Comparison of ENCODE assay signal across 12 cellular contexts in genomic region chr1:25610822-25611630, GRCh38. TPM values are rescaled to one million over a fixed set of nuclear protein-coding genes. Genes with fewer than 3 reads are reported as not detected.
A peak's percentile ranks its signal among the peaks of the same experiment; 100 is the strongest.
DNase-seq lines count a peak whose midpoint lies in the region; ATAC-seq, FAIRE-seq and TF ChIP-seq lines count a peak whose summit lies in the region.
"Had no signal": no experiment of that assay in that cellular context is flagged by ENCODE, and none has a peak within 500 bp of the region (broad histone marks: within the 10 kb centered on the region; RNA-seq: fewer than 3 reads in every experiment).

No MANE protein-coding gene starts in this region.

- DNase-seq in NCI-H748 (lab: John Stamatoyannopoulos, UW; ENCODE audit: unreplicated experiment): peak; percentile 5
- DNase-seq in NCI-H748 treated with DMSO at 0.1 percent for 48 hours (lab: John Stamatoyannopoulos, UW): no peak
- no peak for DNase-seq in HFF-Myc (ENCODE audit: extremely low read depth, low read depth)
- no peak for DNase-seq in HepG2 (ENCODE audit: low spot score)
- no peak for DNase-seq in kidney tubule cell (ENCODE audit: low spot score)
- no peak for DNase-seq in CD14-positive monocyte (ENCODE audit: low spot score)
- DNase-seq: left lung had no signal

- no peaks in the 10 kb centered on the region for H3K79me2 ChIP-seq in HepG2 (ENCODE audit: insufficient read depth, low read length)

- FAIRE-seq in HepG2 (lab: Jason Lieb, UNC): no peak
- FAIRE-seq: endometrium had no signal

- H3K36me3 Mint-ChIP-seq in CD14-positive monocyte: no peaks in the 10 kb centered on the region

- no peak overlapping the region for H3K27ac Mint-ChIP-seq in CD14-positive monocyte
- H3K27ac Mint-ChIP-seq: T-helper 2 cell treated with Interferon-gamma antibody and Interleukin-4, amounts not matched to agents 5 μg/mL and 100 μg/mL, for 36 hours had no signal

- WGBS in HepG2 (ENCODE audit: low lambda C conversion rate): 13% methylated on average over 7 of the region's 8 CpGs

- no peaks in the 10 kb centered on the region for H3K9me3 ChIP-seq in HepG2 (ENCODE audit: low read length)
- H3K9me3 ChIP-seq: left lung had no signal

- intact Hi-C loops in HepG2 (cut with micrococcal nuclease; ENCODE audit: unreplicated experiment) (no loop called here), CD14-positive monocyte (cut with micrococcal nuclease) (loop anchor here (10.0 kb wide), 2 partner anchors 66 to 194 kb away; partner anchors contain the start of genes SELENON (in 2 of the 2) and LDLRAP1 (in 1 of the 2))

- H3K27ac ChIP-seq in HepG2 (ENCODE audit: extremely low read length, insufficient read depth, low read length): no peak overlapping the region
- H3K27ac ChIP-seq: left lung had no signal

- H3K9me3 Mint-ChIP-seq in CD14-positive monocyte: peaks cover 0 to 1% (median 0%) of the 10 kb centered on the region in 7 donors
- H3K9me3 Mint-ChIP-seq: T-helper 2 cell treated with Interferon-gamma antibody and Interleukin-4, amounts not matched to agents 5 μg/mL and 100 μg/mL, for 36 hours had no signal

- no peak for TF ChIP-seq RAD21 in HepG2 (CRISPR knock-in tag; IDR thresholded peaks at IDR 0.05)

- H3K4me1 ChIP-seq in HepG2 (ENCODE audit: insufficient read depth, low read length): peaks cover 12% of the 10 kb centered on the region; the same call in 1 of the 2 replicates

- no TSS peak for BruUV-seq in HepG2 (replicated peaks; lab: Mats Ljungman, UMichigan)

- TF ChIP-seq CTCF in HFF-Myc (IDR thresholded peaks at IDR 0.05; ENCODE audit: low read depth, low read length, missing control alignments) (peak; percentile 24), WI38 (IDR thresholded peaks at IDR 0.05; ENCODE audit: low read depth, low read length) (peak; percentile 48), HepG2 (CRISPR knock-in tag; IDR thresholded peaks at IDR 0.05) (no peak), CD14-positive monocyte (IDR thresholded peaks at IDR 0.05) (no peak)

- H2AFZ ChIP-seq in HepG2 (ENCODE audit: low read length): no peak overlapping the region

- POLR2A ChIA-PET in HepG2 (lab: Yijun Ruan, JAX): no interaction called here

- ATAC-seq in HepG2: no peak
- no peak for ATAC-seq in HG02970 (IDR thresholded peaks at IDR 0.05; ENCODE audit: low FRiP score, unreplicated experiment)
- ATAC-seq: left lung, sciatic nerve had no signal

- TF ChIP-seq EP300 in HepG2 (IDR thresholded peaks at IDR 0.05; ENCODE audit: low read depth in 2 of 2, low read length in 2 of 2): no peak
- TF ChIP-seq EP300 in HepG2 (CRISPR knock-in tag; IDR thresholded peaks at IDR 0.05; ENCODE audit: borderline replicate concordance): no peak

- peaks cover 19 to 33% (median 21%) of the 10 kb centered on the region in 3 donors for H3K27me3 Mint-ChIP-seq in CD14-positive monocyte (ENCODE audit: low read depth in 3 of 3)

- H3K36me3 ChIP-seq in HepG2 (replicated peaks in 1 of 2; ENCODE audit: control insufficient read depth in 1 of 2, insufficient read depth in 2 of 2, low read length in 2 of 2): no peaks in the 10 kb centered on the region
- H3K36me3 ChIP-seq: left lung had no signal

- no peak for TF ChIP-seq POLR2A in HepG2 (IDR thresholded peaks at IDR 0.05; ENCODE audit: insufficient read depth in 1 of 2, low read depth in 2 of 2, low read length in 2 of 2)

- H3K4me1 Mint-ChIP-seq in CD14-positive monocyte: peaks cover 14% of the 10 kb centered on the region

- CTCF ChIA-PET in HepG2 (lab: Yijun Ruan, JAX; ENCODE audit: low intra/inter-chr PET ratio, low total read pairs): no interaction called here

- H3K4me3 ChIP-seq in HFF-Myc (replicated peaks; ENCODE audit: low read depth, low read length) (no peak overlapping the region), WI38 (ENCODE audit: low read depth, low read length) (no peak overlapping the region), HepG2 (replicated peaks in 1 of 3; ENCODE audit: insufficient read depth in 1 of 3, low read depth in 2 of 3, low read length in 3 of 3) (no peak overlapping the region)
- H3K4me3 ChIP-seq: left lung had no signal

- H3K4me2 ChIP-seq in HepG2 (ENCODE audit: low read depth, low read length): no peak overlapping the region

- H4K20me1 ChIP-seq in HepG2 (ENCODE audit: insufficient read depth, low read length): no peaks in the 10 kb centered on the region

- H3K9ac ChIP-seq in HepG2 (ENCODE audit: insufficient read depth, low read depth, low read length): no peak overlapping the region

- H3K27me3 ChIP-seq in HepG2 (ENCODE audit: control insufficient read depth in 1 of 2, insufficient read depth in 2 of 2, low read length in 2 of 2): peaks cover 0 to 15% of the 10 kb centered on the region in 2 experiments; a peak in 2 of 5 replicates

- H3K4me3 Mint-ChIP-seq in CD14-positive monocyte: no peak overlapping the region
- H3K4me3 Mint-ChIP-seq: T-helper 2 cell treated with Interferon-gamma antibody and Interleukin-4, amounts not matched to agents 5 μg/mL and 100 μg/mL, for 36 hours had no signal

- in situ Hi-C loops in HepG2 (cut with HindIII; ENCODE audit: extremely low pct_ligation_motif_present, low pct_unique_long_range_greater_than_20kb): loop anchor here (25.0 kb wide), 1 partner anchor 201 kb away; the partner anchor contains the start of genes MTFR1L and SELENON

TF ChIP-seq in HepG2, 621 proteins besides CTCF, POLR2A, EP300 and RAD21:
- TF ChIP-seq NONO (IDR thresholded peaks at IDR 0.05): no peak
- no peak for TF ChIP-seq NONO (CRISPR knock-in tag; conservative IDR thresholded peaks at IDR 0.05)
- peak; percentile 52; the same call in 1 of the 2 replicates for TF ChIP-seq ZNF768 (CRISPR knock-in tag; IDR thresholded peaks at IDR 0.05)
- no peak for TF ChIP-seq RAD51 (IDR thresholded peaks at IDR 0.05; ENCODE audit: borderline replicate concordance)
- no peak for TF ChIP-seq DMAP1 (CRISPR knock-in tag; IDR thresholded peaks at IDR 0.05)

RNA-seq across cellular contexts. Expression of gene MAN1C1, which starts 5.6 kb away (rescaled TPM):
- 0.15 and 0.49 TPM in 2 replicates for total RNA-seq in HepG2 (2016; rRNA removed; fragmentation: Illumina TruSeq; extraction: Trizol)
- 0.26 and 0.30 TPM in 2 replicates for total RNA-seq in HepG2 (2016; cell fraction: cytosol; rRNA removed; fragmentation: Illumina TruSeq; extraction: Trizol; ENCODE audit: low read depth)
- total RNA-seq in HepG2 (2016; cell fraction: insoluble cytoplasmic fraction; rRNA removed; fragmentation: Illumina TruSeq; extraction: Trizol): 0.32 and 0.39 TPM in 2 replicates
- 0.31 and 0.69 TPM in 2 replicates for total RNA-seq in HepG2 (2016; cell fraction: membrane; rRNA removed; fragmentation: Illumina TruSeq; extraction: Trizol)
- total RNA-seq in HepG2 (2016; cell fraction: nucleus; rRNA removed; fragmentation: Illumina TruSeq; extraction: Trizol): 0.25 and 0.50 TPM in 2 replicates
- 0.18 and 0.39 TPM in 2 replicates for polyA plus RNA-seq in HepG2 (2011; rRNA removed)
- polyA plus RNA-seq in HepG2 (2011; cell fraction: cytosol; rRNA removed): 0.30 and 0.31 TPM in 2 replicates
- polyA plus RNA-seq in HepG2 (2011; cell fraction: nucleus; rRNA removed): 0.23 and 0.45 TPM in 2 replicates
- 0.08 and 0.34 TPM in 2 replicates for polyA plus RNA-seq in HepG2 (2012)
- polyA plus RNA-seq in HepG2 (2016; cell fraction: cytosol; fragmentation: Illumina TruSeq; extraction: Trizol; ENCODE audit: low read depth): 0.11 and 0.33 TPM in 2 replicates
- 0.90 and 1.0 TPM in 2 replicates for polyA plus RNA-seq in HepG2 (2016; cell fraction: insoluble cytoplasmic fraction; fragmentation: Illumina TruSeq; extraction: Trizol; ENCODE audit: low read depth)
- polyA plus RNA-seq in HepG2 (2016; cell fraction: membrane; fragmentation: Illumina TruSeq; extraction: Trizol; ENCODE audit: low read depth): 0.25 and 0.31 TPM in 2 replicates
- 0.79 TPM in 1 of 2 replicates, not detected in the other for polyA plus RNA-seq in HepG2 (2016; cell fraction: nucleus; fragmentation: Illumina TruSeq; extraction: Trizol; ENCODE audit: insufficient read depth, low read depth)
- polyA minus RNA-seq in HepG2 (2011; rRNA and poly(A)+ RNA removed; ENCODE audit: low replicate concordance): 0.16 and 0.40 TPM in 2 replicates
- not detected in 2 replicates for polyA minus RNA-seq in HepG2 (2011; cell fraction: cytosol; rRNA and poly(A)+ RNA removed)
- polyA minus RNA-seq in HepG2 (2011; cell fraction: nucleus; rRNA and poly(A)+ RNA removed): 0.26 TPM in 1 of 2 replicates, not detected in the other
- 1 to 10 TPM; 1.2 to 1.7 TPM for polyA plus RNA-seq in CD14-positive monocyte

Comparison
In these comparisons a context has a peak if more than half of its experiments do, and no peak if none do; other contexts are left out.
1. CTCF ChIP-seq: peak in HFF-Myc (single experiment) and WI38 (single experiment); none in HepG2 (single experiment) and CD14-positive monocyte (single experiment).